Comparison of ENCODE assay signal across 20 cellular contexts in genomic region chr11:79156031-79156430, GRCh38.
DNase-seq lines count a peak whose midpoint lies in the region; ATAC-seq and TF ChIP-seq lines count a peak whose summit lies in the region.
"Had no signal": no experiment of that assay in that cellular context is flagged by ENCODE, and none has a peak within 500 bp of the region (broad histone marks: within the 10 kb centered on the region; RNA-seq: fewer than 3 reads in every experiment).

No MANE protein-coding gene starts in this region.

- in situ Hi-C loops in GM13976 (cut with MboI; ENCODE audit: low sequenced_read_pairs, unreplicated experiment), result no loop called here

- peaks cover 2% of the 10 kb centered on the region for H3K9me3 ChIP-seq in trophoblast cell (ENCODE audit: insufficient read depth, low read depth, low read length)
- H3K9me3 ChIP-seq: MG63, Peyer's patch, SJSA1 had no signal

- no peaks in the 10 kb centered on the region for H3K27me3 ChIP-seq in trophoblast cell (ENCODE audit: insufficient read depth, low read length)
- H3K27me3 ChIP-seq: MG63, Peyer's patch, SJSA1 had no signal

- H2AFZ ChIP-seq in trophoblast cell (ENCODE audit: insufficient read depth, low read length, poor library complexity), result no peak overlapping the region

- H3K18ac ChIP-seq in trophoblast cell (ENCODE audit: low read length), result peak overlapping the region; percentile 25

- H3K4me1 ChIP-seq in trophoblast cell (ENCODE audit: control insufficient read depth in 1 of 2, insufficient read depth in 2 of 2, low read length in 2 of 2), result peaks cover 14 to 22% of the 10 kb centered on the region in 2 experiments
- H3K4me1 ChIP-seq: Peyer's patch, SJSA1 had no signal

- peak overlapping the region; percentile 51 for H2BK12ac ChIP-seq in trophoblast cell (ENCODE audit: low read length)

- CTCF ChIA-PET in RWPE1 (lab: Yijun Ruan, JAX), result interaction anchor here (0.6 kb wide), 1 partner anchor 186 kb away, joined by 3 read pairs; no protein-coding TSS in a partner anchor

- peak overlapping the region; percentile 24 for H3K14ac ChIP-seq in trophoblast cell (ENCODE audit: low read length)

- H2AK5ac ChIP-seq in trophoblast cell (ENCODE audit: low read length), result peak overlapping the region; percentile 15

- peak overlapping the region; percentile 41 for H4K8ac ChIP-seq in trophoblast cell (ENCODE audit: low read depth, low read length)

- H3K4ac ChIP-seq in trophoblast cell (ENCODE audit: low read depth, low read length), result no peak overlapping the region

- TF ChIP-seq CTCF in RWPE1 (conservative IDR thresholded peaks at IDR 0.05; ENCODE audit: low read depth), result no peak
- TF ChIP-seq CTCF in GM13976 (IDR thresholded peaks at IDR 0.05; ENCODE audit: borderline replicate concordance, control extremely low read depth, extremely low read depth, insufficient read depth, missing control alignments), result no peak

- POLR2A ChIA-PET in RWPE1 (lab: Yijun Ruan, JAX; ENCODE audit: low non-redundant PET), result no interaction called here

- peaks cover 23% of the 10 kb centered on the region for H3K79me1 ChIP-seq in trophoblast cell (ENCODE audit: low read length)

- peak overlapping the region; percentile 67 for H4K91ac ChIP-seq in trophoblast cell (ENCODE audit: low read depth, low read length)

- H3K23ac ChIP-seq in trophoblast cell (ENCODE audit: low read length), result no peak overlapping the region

- H3K36me3 ChIP-seq in trophoblast cell (ENCODE audit: control insufficient read depth in 1 of 2, insufficient read depth in 2 of 2, low read length in 2 of 2), result no peaks in the 10 kb centered on the region
- H3K36me3 ChIP-seq: MG63, Peyer's patch, SJSA1 had no signal

- peak overlapping the region; percentile 46 for H3K27ac ChIP-seq in RWPE1
- no peak overlapping the region for H3K27ac ChIP-seq in trophoblast cell (ENCODE audit: low read depth, low read length)
- H3K27ac ChIP-seq: C4-2B, Peyer's patch, SJSA1 had no signal

- no peak overlapping the region for H4K12ac ChIP-seq in trophoblast cell (ENCODE audit: low read depth, low read length)

- H3K9ac ChIP-seq in trophoblast cell (ENCODE audit: low read length), result no peak overlapping the region

- H3K79me2 ChIP-seq in trophoblast cell (ENCODE audit: control insufficient read depth, insufficient read depth, low read length, poor library complexity), result peaks cover 2% of the 10 kb centered on the region

- no peak overlapping the region for H3K4me2 ChIP-seq in trophoblast cell (ENCODE audit: low read length)

- peak overlapping the region; percentile 35 for H2BK120ac ChIP-seq in trophoblast cell (ENCODE audit: insufficient read depth, low read length, poor library complexity)

- peak; percentile 33 for ATAC-seq in esophagus mucosa
- ATAC-seq: Right ventricle myocardium inferior had no signal

- H3K4me3 ChIP-seq in trophoblast cell (ENCODE audit: low read depth, low read length), result no peak overlapping the region
- H3K4me3 ChIP-seq: MG63, Peyer's patch, SJSA1 had no signal

- WGBS in trophoblast cell (ENCODE audit: extremely low coverage, insufficient coverage, insufficient read length), result no CpG with 5 or more reads among the region's 6 CpGs

- peak overlapping the region; percentile 11 for H2BK5ac ChIP-seq in trophoblast cell (ENCODE audit: low read depth, low read length, poor library complexity)

- DNase-seq in NCI-H146 (lab: John Stamatoyannopoulos, UW) (peak; percentile 10), NCI-H146 treated with DMSO at 0.1 percent for 48 hours (lab: John Stamatoyannopoulos, UW; ENCODE audit: unreplicated experiment) (no peak), RWPE1 (ENCODE audit: low spot score) (peak; percentile 36), trophoblast cell (no peak), GM13976 (ENCODE audit: low spot score) (no peak), NK-92 (lab: John Stamatoyannopoulos, UW; ENCODE audit: unreplicated experiment) (no peak)
- DNase-seq in effector CD4-positive, alpha-beta T cell, result no peak
- DNase-seq: CD8-positive, alpha-beta memory T cell; DMS79; Kasumi-1; MG63; NCI-H1048; NCI-H1417 treated with DMSO at 0.1 percent for 48 hours; NCI-H1930; NCI-H748 treated with DMSO at 0.1 percent for 48 hours; Peyer's patch had no signal

Comparison
In these comparisons a context has a peak if more than half of its experiments do, and no peak if none do; other contexts are left out.
1. DNase-seq: peak in NCI-H146 (single experiment) and RWPE1 (single experiment); none in NCI-H146 treated with DMSO at 0.1 percent for 48 hours (single experiment), trophoblast cell (0 of 2), effector CD4-positive, alpha-beta T cell (single experiment), GM13976 (single experiment) and NK-92 (single experiment).